Comparison of ENCODE assay signal across 13 cellular contexts in genomic region chr3:71537211-71537611, GRCh38. TPM values are rescaled to one million over a fixed set of nuclear protein-coding genes. Genes with fewer than 3 reads are reported as not detected.
DNase-seq lines count a peak whose midpoint lies in the region; ATAC-seq and TF ChIP-seq lines count a peak whose summit lies in the region.
"Had no signal": no experiment of that assay in that cellular context is flagged by ENCODE, and none has a peak within 500 bp of the region (broad histone marks: within the 10 kb centered on the region; RNA-seq: fewer than 3 reads in every experiment).

No MANE protein-coding gene starts in this region.

- no peaks in the 10 kb centered on the region for H3K9me3 Mint-ChIP-seq in osteocyte (ENCODE audit: unreplicated experiment)
- no peaks in the 10 kb centered on the region for H3K9me3 Mint-ChIP-seq in stimulated activated effector memory CD8-positive, alpha-beta T cell treated with anti-CD3 and anti-CD28 coated beads, Interleukin-12 subunit alpha, Interleukin-12 subunit beta, amount 100 ng/mL, for 72 hours

- ATAC-seq in stimulated activated effector memory CD8-positive, alpha-beta T cell treated with anti-CD3 and anti-CD28 coated beads, Interleukin-12 subunit alpha, Interleukin-12 subunit beta, amount 100 ng/mL, for 72 hours = no peak
- no peak for ATAC-seq in HG03378 (IDR thresholded peaks at IDR 0.05; ENCODE audit: unreplicated experiment)
- ATAC-seq in HG03457 (IDR thresholded peaks at IDR 0.05; ENCODE audit: unreplicated experiment) = no peak

- TF ChIP-seq EP300 in esophagus muscularis mucosa (IDR thresholded peaks at IDR 0.05) = no peak

- peaks cover 14 to 63% (median 57%) of the 10 kb centered on the region in 4 donors for H3K4me1 ChIP-seq in esophagus muscularis mucosa

- no peaks in the 10 kb centered on the region for H3K27me3 ChIP-seq in esophagus muscularis mucosa
- H3K27me3 ChIP-seq: Peyer's patch, upper lobe of left lung had no signal

- H3K9me3 ChIP-seq in esophagus muscularis mucosa = no peaks in the 10 kb centered on the region
- H3K9me3 ChIP-seq: Peyer's patch, upper lobe of left lung had no signal

- no peaks in the 10 kb centered on the region for H3K27me3 Mint-ChIP-seq in osteocyte (ENCODE audit: unreplicated experiment)

- POLR2A ChIA-PET in RWPE1 (lab: Yijun Ruan, JAX; ENCODE audit: low non-redundant PET) = interaction anchor here (0.6 kb wide), 1 partner anchor 30 kb away, joined by 4 read pairs; no protein-coding TSS in a partner anchor

- intact Hi-C loops in esophagus muscularis mucosa (cut with DNase I) = no loop called here

- 30% methylated on average over 7 of the region's 7 CpGs for WGBS in esophagus muscularis mucosa

- CTCF ChIA-PET in RWPE1 (lab: Yijun Ruan, JAX) = interaction anchor here (0.6 to 0.7 kb wide), 2 partner anchors 32 to 389 kb away, joined by 3 to 4 read pairs; no protein-coding TSS in a partner anchor

- no peaks in the 10 kb centered on the region for H3K36me3 ChIP-seq in esophagus muscularis mucosa
- H3K36me3 ChIP-seq: Peyer's patch, upper lobe of left lung had no signal

- no peak for TF ChIP-seq POLR2A in esophagus muscularis mucosa (IDR thresholded peaks at IDR 0.05; ENCODE audit: low read depth)

- H3K4me3 Mint-ChIP-seq in osteocyte (ENCODE audit: unreplicated experiment) = peak overlapping the region; percentile 4
- no peak overlapping the region for H3K4me3 Mint-ChIP-seq in stimulated activated effector memory CD8-positive, alpha-beta T cell treated with anti-CD3 and anti-CD28 coated beads, Interleukin-12 subunit alpha, Interleukin-12 subunit beta, amount 100 ng/mL, for 72 hours

- DNase-seq in Daoy (ENCODE audit: low read depth) (peak; percentile 90), RWPE1 (ENCODE audit: low spot score) (peak; percentile 87), esophagus muscularis mucosa (ENCODE audit: extremely low spot score) (no peak), osteocyte (ENCODE audit: extremely low spot score, unreplicated experiment) (peak; percentile 86), hypothalamus (lab: John Stamatoyannopoulos, UW) (no peak)
- DNase-seq in stimulated activated effector memory CD8-positive, alpha-beta T cell treated with anti-CD3 and anti-CD28 coated beads, Interleukin-12 subunit alpha, Interleukin-12 subunit beta, amount 100 ng/mL, for 72 hours (ENCODE audit: low spot score in 2 of 2) = no peak
- DNase-seq: central memory CD4-positive, alpha-beta T cell; kidney; Peyer's patch; stimulated activated CD4-positive, alpha-beta T cell treated with anti-CD3 and anti-CD28 coated beads, Interleukin-1b, Interleukin-23, amount 100 ng/mL, for 48 hours; upper lobe of left lung had no signal

- H3K36me3 Mint-ChIP-seq in osteocyte (ENCODE audit: unreplicated experiment) = peaks cover 5% of the 10 kb centered on the region
- no peaks in the 10 kb centered on the region for H3K36me3 Mint-ChIP-seq in stimulated activated effector memory CD8-positive, alpha-beta T cell treated with anti-CD3 and anti-CD28 coated beads, Interleukin-12 subunit alpha, Interleukin-12 subunit beta, amount 100 ng/mL, for 72 hours

- H3K27ac Mint-ChIP-seq in osteocyte (ENCODE audit: unreplicated experiment) = peak overlapping the region; percentile 89
- no peak overlapping the region for H3K27ac Mint-ChIP-seq in stimulated activated effector memory CD8-positive, alpha-beta T cell treated with anti-CD3 and anti-CD28 coated beads, Interleukin-12 subunit alpha, Interleukin-12 subunit beta, amount 100 ng/mL, for 72 hours

- H3K4me3 ChIP-seq in esophagus muscularis mucosa = no peak overlapping the region
- H3K4me3 ChIP-seq: Peyer's patch, upper lobe of left lung had no signal

- H3K27ac ChIP-seq in RWPE1 (peak overlapping the region; percentile 96), esophagus muscularis mucosa (replicated peaks in 1 of 4) (peak overlapping the region; percentile 57 to 79 (median 60))
- H3K27ac ChIP-seq: Peyer's patch, upper lobe of left lung had no signal

- no peak for TF ChIP-seq CTCF in RWPE1 (conservative IDR thresholded peaks at IDR 0.05; ENCODE audit: low read depth)
- TF ChIP-seq CTCF in esophagus muscularis mucosa (IDR thresholded peaks at IDR 0.05) = no peak
- TF ChIP-seq CTCF in osteocyte (IDR thresholded peaks at IDR 0.05) = no peak

- peaks cover 76% of the 10 kb centered on the region for H3K4me1 Mint-ChIP-seq in osteocyte (ENCODE audit: unreplicated experiment)
- peaks cover 18% of the 10 kb centered on the region for H3K4me1 Mint-ChIP-seq in stimulated activated effector memory CD8-positive, alpha-beta T cell treated with anti-CD3 and anti-CD28 coated beads, Interleukin-12 subunit alpha, Interleukin-12 subunit beta, amount 100 ng/mL, for 72 hours

RNA-seq across cellular contexts. Expression of gene FOXP1, which starts 46.3 kb away (rescaled TPM):
- total RNA-seq in Daoy (2014; rRNA removed; shearing (Covaris generic)) = 34.3 and 42.6 TPM in 2 replicates
- total RNA-seq in esophagus muscularis mucosa (100 to 1,000 TPM; 181 to 225 (median 205) TPM), osteocyte (195 and 198 TPM in 2 replicates)

Comparison
In these comparisons a context has a peak if more than half of its experiments do, and no peak if none do; other contexts are left out.
1. DNase-seq: peak in Daoy (single experiment), RWPE1 (single experiment) and osteocyte (single experiment); none in esophagus muscularis mucosa (single experiment), stimulated activated effector memory CD8-positive, alpha-beta T cell treated with anti-CD3 and anti-CD28 coated beads, Interleukin-12 subunit alpha, Interleukin-12 subunit beta, amount 100 ng/mL, for 72 hours (0 of 2) and hypothalamus (0 of 51).